ENCODE assay signal across 25 cellular contexts in genomic region chr2:210112871-210113270, GRCh38.
"Had no signal": no experiment of that assay in that cellular context is flagged by ENCODE, and none has a peak within 500 bp of the region (broad histone marks: within the 10 kb centered on the region; RNA-seq: fewer than 3 reads in every experiment).

No MANE protein-coding gene starts in this region.

- H3K27ac Mint-ChIP-seq: IgD-negative memory B cell had no signal

- H3K4me3 Mint-ChIP-seq: IgD-negative memory B cell had no signal

- DNase-seq: MV-4-11, NCI-H1048, NCI-H1105, NCI-H1417, NCI-H1436 treated with DMSO at 0.1 percent for 48 hours, NCI-H1694, NCI-H187 treated with DMSO at 0.1 percent for 48 hours, NCI-H2081, NCI-H2107, NCI-H226, NCI-H446, NCI-H510A, NCI-H524 treated with DMSO at 0.1 percent for 48 hours, NCI-H69, NCI-H774, Right ventricle myocardium superior, RPMI8226, SIG-M5 had no signal

- H3K4me1 Mint-ChIP-seq: IgD-negative memory B cell had no signal

- H3K4me3 ChIP-seq: K562, SJSA1, SK-N-MC had no signal

- H3K4me1 ChIP-seq: SJSA1 had no signal

- H3K9ac ChIP-seq: KMS-11 had no signal

- H3K27me3 ChIP-seq: SJSA1 had no signal

- ATAC-seq: K562 had no signal

- H3K4me2 ChIP-seq: KMS-11 had no signal

- H3K9me3 ChIP-seq: SJSA1 had no signal

- H3K27ac ChIP-seq: HL-60, KMS-11, SJSA1, SK-N-MC had no signal

- FAIRE-seq: K562, RCC 7860 had no signal

- H3K27me3 Mint-ChIP-seq: IgD-negative memory B cell had no signal
